ENCODE assay signal across 8 cellular contexts in the genomic region with DNA sequence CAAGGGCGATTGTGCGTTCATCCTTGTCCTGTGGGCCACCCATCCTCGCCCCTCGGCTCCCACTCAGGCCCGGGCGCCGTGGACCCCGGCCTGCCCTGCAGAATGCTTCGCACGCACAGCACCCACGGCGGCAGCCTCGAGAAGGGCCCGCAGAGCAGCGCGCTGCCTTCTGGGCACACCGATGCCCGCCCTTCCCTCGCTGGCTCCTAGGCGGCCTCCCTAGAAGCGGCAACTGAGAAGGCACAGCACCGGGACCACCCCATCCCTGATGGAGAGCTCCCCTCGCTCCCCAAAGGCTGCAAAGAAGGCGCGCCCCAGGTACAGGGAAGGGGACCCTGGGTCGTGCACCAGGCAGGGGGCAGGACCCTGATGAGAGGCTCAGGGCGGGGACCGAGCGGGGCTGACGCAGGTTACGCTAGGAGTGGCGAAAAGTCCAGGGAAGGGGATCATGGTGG.
DNase-seq lines count a peak whose midpoint lies in the region; ATAC-seq lines count a peak whose summit lies in the region.

No MANE protein-coding gene starts in this region.

- peak overlapping the region; percentile 95 for H3K4me3 Mint-ChIP-seq in stimulated activated effector memory CD8-positive, alpha-beta T cell treated with anti-CD3 and anti-CD28 coated beads, Interleukin-12 subunit alpha, Interleukin-12 subunit beta, amount 100 ng/mL, for 72 hours

- H3K4me3 ChIP-seq in iPS-15b (ENCODE audit: low read depth, low read length): peak overlapping the region; percentile 96

- DNase-seq in activated naive CD4-positive, alpha-beta T cell treated with Interleukin-2 at 50 U/mL for 16 hours: peak; percentile 38
- no peak for DNase-seq in activated naive CD4-positive, alpha-beta T cell (lab: John Stamatoyannopoulos, UW)
- DNase-seq in activated gamma-delta T cell treated with Interleukin-2 at 50 U/mL for 16 hours: peak; percentile 16
- DNase-seq in stimulated activated effector memory CD8-positive, alpha-beta T cell treated with anti-CD3 and anti-CD28 coated beads, Interleukin-12 subunit alpha, Interleukin-12 subunit beta, amount 100 ng/mL, for 72 hours (ENCODE audit: low spot score in 2 of 2): peak in 1 of 2 donors; percentile 70
- no peak for DNase-seq in AG08395 (ENCODE audit: low spot score)
- DNase-seq in OCI-M1 (lab: John Stamatoyannopoulos, UW): no peak

- peaks cover 40% of the 10 kb centered on the region for H3K4me1 ChIP-seq in iPS-15b (ENCODE audit: control insufficient read depth, insufficient read depth, low read length)

- H3K9me3 ChIP-seq in iPS-15b (ENCODE audit: control insufficient read depth, insufficient read depth, low read length): no peaks in the 10 kb centered on the region

- H3K27me3 ChIP-seq in iPS-15b (ENCODE audit: control insufficient read depth, insufficient read depth, low read length): no peaks in the 10 kb centered on the region

- H3K9me3 Mint-ChIP-seq in stimulated activated effector memory CD8-positive, alpha-beta T cell treated with anti-CD3 and anti-CD28 coated beads, Interleukin-12 subunit alpha, Interleukin-12 subunit beta, amount 100 ng/mL, for 72 hours: no peaks in the 10 kb centered on the region

- peaks cover 75% of the 10 kb centered on the region for H3K4me1 Mint-ChIP-seq in stimulated activated effector memory CD8-positive, alpha-beta T cell treated with anti-CD3 and anti-CD28 coated beads, Interleukin-12 subunit alpha, Interleukin-12 subunit beta, amount 100 ng/mL, for 72 hours

- peak overlapping the region; percentile 95 for H3K27ac Mint-ChIP-seq in stimulated activated effector memory CD8-positive, alpha-beta T cell treated with anti-CD3 and anti-CD28 coated beads, Interleukin-12 subunit alpha, Interleukin-12 subunit beta, amount 100 ng/mL, for 72 hours

- no peak for ATAC-seq in stimulated activated effector memory CD8-positive, alpha-beta T cell treated with anti-CD3 and anti-CD28 coated beads, Interleukin-12 subunit alpha, Interleukin-12 subunit beta, amount 100 ng/mL, for 72 hours
- no peak for ATAC-seq in GM21447 (IDR thresholded peaks at IDR 0.05; ENCODE audit: unreplicated experiment)

- peaks cover 47% of the 10 kb centered on the region for H3K36me3 Mint-ChIP-seq in stimulated activated effector memory CD8-positive, alpha-beta T cell treated with anti-CD3 and anti-CD28 coated beads, Interleukin-12 subunit alpha, Interleukin-12 subunit beta, amount 100 ng/mL, for 72 hours

- H3K36me3 ChIP-seq in iPS-15b (ENCODE audit: control insufficient read depth, insufficient read depth, low read length): peaks cover under 1% of the 10 kb centered on the region

- H3K9ac ChIP-seq in iPS-15b (ENCODE audit: low read depth, low read length): peak overlapping the region; percentile 95

Comparison
In these comparisons a context has a peak if more than half of its experiments do, and no peak if none do; other contexts are left out.
1. DNase-seq: peak in activated naive CD4-positive, alpha-beta T cell treated with Interleukin-2 at 50 U/mL for 16 hours (single experiment) and activated gamma-delta T cell treated with Interleukin-2 at 50 U/mL for 16 hours (single experiment); none in activated naive CD4-positive, alpha-beta T cell (0 of 4), AG08395 (single experiment) and OCI-M1 (single experiment).